26 cellular contexts compared by ENCODE assay signal in genomic region chr6:56424542-56425083, GRCh38.
"Had no signal": no experiment of that assay in that cellular context is flagged by ENCODE, and none has a peak within 500 bp of the region (broad histone marks: within the 10 kb centered on the region; RNA-seq: fewer than 3 reads in every experiment).

No MANE protein-coding gene starts in this region.

- H3K27ac Mint-ChIP-seq: activated CD4-positive, alpha-beta memory T cell treated with anti-CD3 and anti-CD28 coated beads for 36 hours; activated CD4-positive, alpha-beta T cell treated with anti-CD3 and anti-CD28 coated beads, Interleukin-2, amount 10 ng/mL, durations not matched to agents 24 days and 14 days; activated naive CD4-positive, alpha-beta T cell treated with anti-CD3 and anti-CD28 coated beads, Interleukin-2, amount 10 ng/mL, durations not matched to agents 7 days and 5 days; activated naive CD8-positive, alpha-beta T cell treated with anti-CD3 and anti-CD28 coated beads, Interleukin-2, amount 10 ng/mL, durations not matched to agents 7 days and 5 days; progenitor cell of endocrine pancreas; T-helper 1 cell treated with Interleukin-12 subunit alpha and Interleukin-12 subunit beta and Interleukin-4 antibody, amounts not matched to agents 30 μg/mL and 1 μg/mL, for 36 hours had no signal

- DNase-seq: activated CD4-positive, alpha-beta memory T cell treated with anti-CD3 and anti-CD28 coated beads for 36 hours; activated CD4-positive, alpha-beta T cell treated with anti-CD3 and anti-CD28 coated beads, Interleukin-2, amount 10 ng/mL, durations not matched to agents 24 days and 14 days; activated CD8-positive, alpha-beta memory T cell treated with anti-CD3 and anti-CD28 coated beads, Interleukin-2, amount 50 U/mL, for 4 hours; activated gamma-delta T cell; activated naive CD4-positive, alpha-beta T cell treated with anti-CD3 and anti-CD28 coated beads, Interleukin-2, amount 10 ng/mL, durations not matched to agents 7 days and 5 days; activated naive CD8-positive, alpha-beta T cell treated with anti-CD3 and anti-CD28 coated beads, Interleukin-2, amount 10 ng/mL, durations not matched to agents 7 days and 5 days; activated T-cell treated with anti-CD3 and anti-CD28 coated beads, Interleukin-2, amount 50 U/mL, for 1 hour; amniotic stem cell; brain microvascular endothelial cell; central memory CD4-positive, alpha-beta T cell; foreskin fibroblast; head of caudate nucleus; stimulated activated CD4-positive, alpha-beta T cell treated with anti-CD3 and anti-CD28 coated beads, Interleukin-12 subunit alpha, Interleukin-12 subunit beta, amount 100 ng/mL, for 4 hours; stimulated activated CD4-positive, alpha-beta T cell treated with anti-CD3 and anti-CD28 coated beads, Interleukin-4, amount 100 ng/mL, for 1 hour; stimulated activated naive CD8-positive, alpha-beta T cell treated with anti-CD3 and anti-CD28 coated beads, Interleukin-15, Interleukin-2, amounts not matched to agents 100 U/mL and 50 U/mL, for 24 hours; T1000; testis; transverse colon; WERI-Rb-1 had no signal

- H3K4me3 Mint-ChIP-seq: activated CD4-positive, alpha-beta memory T cell treated with anti-CD3 and anti-CD28 coated beads for 36 hours; activated CD4-positive, alpha-beta T cell treated with anti-CD3 and anti-CD28 coated beads, Interleukin-2, amount 10 ng/mL, durations not matched to agents 24 days and 14 days; activated naive CD4-positive, alpha-beta T cell treated with anti-CD3 and anti-CD28 coated beads, Interleukin-2, amount 10 ng/mL, durations not matched to agents 7 days and 5 days; activated naive CD8-positive, alpha-beta T cell treated with anti-CD3 and anti-CD28 coated beads, Interleukin-2, amount 10 ng/mL, durations not matched to agents 7 days and 5 days; nephron; T-helper 1 cell treated with Interleukin-12 subunit alpha and Interleukin-12 subunit beta and Interleukin-4 antibody, amounts not matched to agents 30 μg/mL and 1 μg/mL, for 36 hours had no signal

- H3K9me3 ChIP-seq: neutrophil, ovary, testis, transverse colon had no signal

- ATAC-seq: activated CD4-positive, CD25-positive, alpha-beta regulatory T cell treated with anti-CD3 and anti-CD28 coated beads, Interleukin-2, amount 50 U/mL, for 24 hours; left lobe of liver; stimulated activated naive CD8-positive, alpha-beta T cell treated with anti-CD3 and anti-CD28 coated beads, Interleukin-15, Interleukin-2, amounts not matched to agents 100 U/mL and 50 U/mL, for 24 hours had no signal

- H3K27me3 ChIP-seq: brain microvascular endothelial cell, neutrophil, ovary, testis, transverse colon had no signal

- H3K27ac ChIP-seq: brain microvascular endothelial cell, neutrophil, ovary, testis, transverse colon, WERI-Rb-1 had no signal

- H3K36me3 ChIP-seq: brain microvascular endothelial cell, neutrophil, ovary, transverse colon, WERI-Rb-1 had no signal

- H3K4me1 ChIP-seq: transverse colon had no signal

- H3K36me3 Mint-ChIP-seq: activated CD4-positive, alpha-beta memory T cell treated with anti-CD3 and anti-CD28 coated beads for 36 hours; activated naive CD4-positive, alpha-beta T cell treated with anti-CD3 and anti-CD28 coated beads, Interleukin-2, amount 10 ng/mL, durations not matched to agents 7 days and 5 days; activated naive CD8-positive, alpha-beta T cell treated with anti-CD3 and anti-CD28 coated beads, Interleukin-2, amount 10 ng/mL, durations not matched to agents 7 days and 5 days had no signal

- H3K4me3 ChIP-seq: ovary, testis, transverse colon had no signal

- H3K4me1 Mint-ChIP-seq: activated CD4-positive, alpha-beta T cell treated with anti-CD3 and anti-CD28 coated beads, Interleukin-2, amount 10 ng/mL, durations not matched to agents 24 days and 14 days; activated naive CD4-positive, alpha-beta T cell treated with anti-CD3 and anti-CD28 coated beads, Interleukin-2, amount 10 ng/mL, durations not matched to agents 7 days and 5 days; activated naive CD8-positive, alpha-beta T cell treated with anti-CD3 and anti-CD28 coated beads, Interleukin-2, amount 10 ng/mL, durations not matched to agents 7 days and 5 days had no signal
